8 cellular contexts compared by ENCODE assay signal in genomic region chr6:151388997-151389639, GRCh38. TPM values are rescaled to one million over a fixed set of nuclear protein-coding genes. Genes with fewer than 3 reads are reported as not detected.
DNase-seq lines count a peak whose midpoint lies in the region; ATAC-seq, FAIRE-seq and TF ChIP-seq lines count a peak whose summit lies in the region.

No MANE protein-coding gene starts in this region.

- peaks cover 12% of the 10 kb centered on the region for H3K36me3 Mint-ChIP-seq in natural killer cell treated with Interleukin-12 subunit alpha and Interleukin-12 subunit beta and Interleukin-15 and Interleukin-18, amount 100 ng/mL, for 72 hours

- H3K4me3 ChIP-seq in colonic mucosa: peak overlapping the region; percentile 74

- H3K9me3 Mint-ChIP-seq in natural killer cell treated with Interleukin-12 subunit alpha and Interleukin-12 subunit beta and Interleukin-15 and Interleukin-18, amount 100 ng/mL, for 72 hours: no peaks in the 10 kb centered on the region

- no peak for FAIRE-seq in HTR-8/SVneo (lab: Jason Lieb, UNC)

- H3K27ac Mint-ChIP-seq in natural killer cell treated with Interleukin-12 subunit alpha and Interleukin-12 subunit beta and Interleukin-15 and Interleukin-18, amount 100 ng/mL, for 72 hours: peak overlapping the region; percentile 95 to 96

- DNase-seq in DMS 273 treated with DMSO at 0.1 percent for 48 hours (lab: John Stamatoyannopoulos, UW) (peak; percentile 53), NCI-H1694 treated with DMSO at 0.1 percent for 48 hours (lab: John Stamatoyannopoulos, UW) (peak; percentile 34), colonic mucosa (no peak), T1000 (lab: John Stamatoyannopoulos, UW) (no peak), HTR-8/SVneo (ENCODE audit: insufficient read length, low spot score) (no peak)
- DNase-seq in natural killer cell treated with Interleukin-12 subunit alpha and Interleukin-12 subunit beta and Interleukin-15 and Interleukin-18, amount 100 ng/mL, for 72 hours (ENCODE audit: low spot score): no peak

- intact Hi-C loops in colonic mucosa (cut with DNase I): no loop called here

- H3K27ac ChIP-seq in colonic mucosa: peak overlapping the region; percentile 98

- no peaks in the 10 kb centered on the region for H3K36me3 ChIP-seq in colonic mucosa

- peak overlapping the region; percentile 87 to 91 for H3K9ac ChIP-seq in colonic mucosa (ENCODE audit: low read depth in 2 of 2, low read length in 2 of 2)

- H3K27me3 ChIP-seq in colonic mucosa: no peaks in the 10 kb centered on the region

- H3K9me3 ChIP-seq in colonic mucosa: no peaks in the 10 kb centered on the region

- H3K27me3 Mint-ChIP-seq in natural killer cell treated with Interleukin-12 subunit alpha and Interleukin-12 subunit beta and Interleukin-15 and Interleukin-18, amount 100 ng/mL, for 72 hours: no peaks in the 10 kb centered on the region

- no peak for TF ChIP-seq CTCF in colonic mucosa (IDR thresholded peaks at IDR 0.05)

- H3K4me1 ChIP-seq in colonic mucosa: peaks cover 6% of the 10 kb centered on the region

- peaks cover 44 to 47% of the 10 kb centered on the region in 2 donors for H3K4me1 Mint-ChIP-seq in natural killer cell treated with Interleukin-12 subunit alpha and Interleukin-12 subunit beta and Interleukin-15 and Interleukin-18, amount 100 ng/mL, for 72 hours (ENCODE audit: low read depth in 2 of 2)

- no peak for ATAC-seq in natural killer cell treated with Interleukin-12 subunit alpha and Interleukin-12 subunit beta and Interleukin-15 and Interleukin-18, amount 100 ng/mL, for 72 hours
- no peak for ATAC-seq in HG02571 (IDR thresholded peaks at IDR 0.05; ENCODE audit: unreplicated experiment)
- no peak for ATAC-seq in GM18858 (IDR thresholded peaks at IDR 0.05; ENCODE audit: unreplicated experiment)

- H3K4me3 Mint-ChIP-seq in natural killer cell treated with Interleukin-12 subunit alpha and Interleukin-12 subunit beta and Interleukin-15 and Interleukin-18, amount 100 ng/mL, for 72 hours: peak overlapping the region; percentile 98

RNA-seq across cellular contexts. Expression of gene ZBTB2, which starts 2.2 kb away (rescaled TPM):
- 10 to 100 TPM in 1 of 2 donors, 1 to 10 TPM in 1; 9.6 to 13.7 TPM for total RNA-seq in colonic mucosa
- 10 to 100 TPM; 20.4 to 23.8 TPM for total RNA-seq in natural killer cell treated with Interleukin-12 subunit alpha and Interleukin-12 subunit beta and Interleukin-15 and Interleukin-18, amount 100 ng/mL, for 72 hours

Comparison
In these comparisons a context has a peak if more than half of its experiments do, and no peak if none do; other contexts are left out.
1. DNase-seq: peak in DMS 273 treated with DMSO at 0.1 percent for 48 hours (single experiment) and NCI-H1694 treated with DMSO at 0.1 percent for 48 hours (single experiment); none in colonic mucosa (single experiment), natural killer cell treated with Interleukin-12 subunit alpha and Interleukin-12 subunit beta and Interleukin-15 and Interleukin-18, amount 100 ng/mL, for 72 hours (single experiment), T1000 (single experiment) and HTR-8/SVneo (single experiment).